In genomic region chr7:151244156-151244870, GRCh38 we compare ENCODE assay signal across 8 cellular contexts. TPM values are rescaled to one million over a fixed set of nuclear protein-coding genes. Genes with fewer than 3 reads are reported as not detected.
DNase-seq lines count a peak whose midpoint lies in the region; ATAC-seq and TF ChIP-seq lines count a peak whose summit lies in the region.

No MANE protein-coding gene starts in this region.

- H3K27me3 Mint-ChIP-seq in activated CD4-positive, alpha-beta memory T cell treated with anti-CD3 and anti-CD28 coated beads for 36 hours = peaks cover 27% of the 10 kb centered on the region
- peaks cover 16% of the 10 kb centered on the region for H3K27me3 Mint-ChIP-seq in endodermal cell (ENCODE audit: insufficient read depth)
- H3K27me3 Mint-ChIP-seq in naive thymus-derived CD8-positive, alpha-beta T cell = peaks cover 0 to 6% (median 0%) of the 10 kb centered on the region in 5 donors

- peaks cover 37% of the 10 kb centered on the region for H3K4me1 Mint-ChIP-seq in activated CD4-positive, alpha-beta memory T cell treated with anti-CD3 and anti-CD28 coated beads for 36 hours (ENCODE audit: low read depth)
- peaks cover 36% of the 10 kb centered on the region for H3K4me1 Mint-ChIP-seq in endodermal cell
- peaks cover 16 to 56% (median 45%) of the 10 kb centered on the region in 4 donors for H3K4me1 Mint-ChIP-seq in naive thymus-derived CD8-positive, alpha-beta T cell

- H3K27me3 ChIP-seq in cardiac muscle cell (no peaks in the 10 kb centered on the region), endodermal cell (ENCODE audit: control insufficient read depth, insufficient read depth, low read length, poor library complexity, severe bottlenecking) (no peaks in the 10 kb centered on the region)

- H3K4me3 Mint-ChIP-seq in activated CD4-positive, alpha-beta memory T cell treated with anti-CD3 and anti-CD28 coated beads for 36 hours = peak overlapping the region; percentile 38
- peak overlapping the region; percentile 40 for H3K4me3 Mint-ChIP-seq in endodermal cell
- H3K4me3 Mint-ChIP-seq in naive thymus-derived CD8-positive, alpha-beta T cell = peak overlapping the region; percentile 61 to 85 (median 78)

- H3K9me3 ChIP-seq in cardiac muscle cell (ENCODE audit: low read depth) = no peaks in the 10 kb centered on the region
- H3K9me3 ChIP-seq in endodermal cell (ENCODE audit: control insufficient read depth, low read length) = no peaks in the 10 kb centered on the region

- no peak overlapping the region for H3K27ac ChIP-seq in cardiac muscle cell
- no peak overlapping the region for H3K27ac ChIP-seq in endodermal cell (ENCODE audit: low read depth, low read length)

- intact Hi-C loops in cardiac septum (cut with DNase I) = loop anchor here (5.0 kb wide), 1 partner anchor 67 kb away; no protein-coding TSS in a partner anchor
- intact Hi-C loops in activated CD4-positive, alpha-beta memory T cell treated with anti-CD3 and anti-CD28 coated beads for 36 hours (cut with micrococcal nuclease) = loop anchor here (1.0 to 2.0 kb wide), 5 partner anchors 11 to 120 kb away; partner anchors contain the start of gene ABCF2

- TF ChIP-seq CTCF in cardiac muscle cell (IDR thresholded peaks at IDR 0.05; ENCODE audit: low read depth, low read length) (peak; percentile 95), endodermal cell (conservative IDR thresholded peaks at IDR 0.05) (peak; percentile 95)

- H3K27ac Mint-ChIP-seq in activated CD4-positive, alpha-beta memory T cell treated with anti-CD3 and anti-CD28 coated beads for 36 hours = no peak overlapping the region
- no peak overlapping the region for H3K27ac Mint-ChIP-seq in endodermal cell
- H3K27ac Mint-ChIP-seq in naive thymus-derived CD8-positive, alpha-beta T cell = peak overlapping the region in 3 of 10 donors; percentile 26 to 90 (median 74)

- peak overlapping the region; percentile 31 for H3K4me3 ChIP-seq in cardiac muscle cell
- no peak overlapping the region for H3K4me3 ChIP-seq in endodermal cell (ENCODE audit: low read length)

- H3K36me3 ChIP-seq in cardiac muscle cell (peaks cover 32% of the 10 kb centered on the region), endodermal cell (ENCODE audit: control insufficient read depth, insufficient read depth, low read length) (peaks cover 37% of the 10 kb centered on the region)

- POLR2A ChIA-PET in activated CD4-positive, alpha-beta memory T cell treated with anti-CD3 and anti-CD28 coated beads for 36 hours (lab: Charles Lee) = interaction anchor here (0.6 to 2.9 kb wide), 3 partner anchors 11 to 17 kb away, joined by 3 to 19 read pairs (median 3); partner anchors contain the start of genes ABCF2 and CHPF2
- POLR2A ChIA-PET in naive thymus-derived CD8-positive, alpha-beta T cell (lab: Charles Lee) = interaction anchor here (0.5 to 3.6 kb wide), 7 partner anchors 11 to 60 kb away, joined by 3 to 26 read pairs (median 4); partner anchors contain the start of genes ABCF2 and CHPF2

- CTCF ChIA-PET in activated CD4-positive, alpha-beta memory T cell treated with anti-CD3 and anti-CD28 coated beads for 36 hours (lab: Charles Lee) = interaction anchor here (0.6 to 3.8 kb wide), 38 partner anchors 8 to 186 kb away, joined by 3 to 62 read pairs (median 4); partner anchors contain the start of genes ABCF2, CHPF2, FASTK and NUB1

- ATAC-seq in naive thymus-derived CD8-positive, alpha-beta T cell = no peak
- ATAC-seq in HG03095 (IDR thresholded peaks at IDR 0.05; ENCODE audit: unreplicated experiment) (no peak), HG02763 (IDR thresholded peaks at IDR 0.05; ENCODE audit: unreplicated experiment) (no peak)

- H3K4me1 ChIP-seq in cardiac muscle cell (ENCODE audit: low read depth) = peaks cover 26% of the 10 kb centered on the region
- peaks cover 15% of the 10 kb centered on the region for H3K4me1 ChIP-seq in endodermal cell (ENCODE audit: control insufficient read depth, insufficient read depth, low read length)

- 55 to 59% methylated on average over 10 to 13 of the region's 13 CpGs for WGBS in endodermal cell (ENCODE audit: insufficient coverage in 1 of 2, insufficient read length in 1 of 2), 2 experiments

- no peaks in the 10 kb centered on the region for H3K9me3 Mint-ChIP-seq in activated CD4-positive, alpha-beta memory T cell treated with anti-CD3 and anti-CD28 coated beads for 36 hours
- H3K9me3 Mint-ChIP-seq in endodermal cell = no peaks in the 10 kb centered on the region
- no peaks in the 10 kb centered on the region for H3K9me3 Mint-ChIP-seq in naive thymus-derived CD8-positive, alpha-beta T cell

- H3K9ac ChIP-seq in endodermal cell (ENCODE audit: extremely low read depth, low read length, poor library complexity, severe bottlenecking) = no peak overlapping the region

- DNase-seq in cardiac muscle cell (ENCODE audit: low read depth in 1 of 2, low spot score in 1 of 2) = peak; percentile 64 to 66
- no peak for DNase-seq in cardiac septum (ENCODE audit: low spot score)
- peak; percentile 24 to 48 for DNase-seq in NCI-H1930 (lab: John Stamatoyannopoulos, UW)
- peak; percentile 78 for DNase-seq in activated CD4-positive, alpha-beta memory T cell treated with anti-CD3 and anti-CD28 coated beads for 36 hours
- peak; percentile 87 for DNase-seq in endodermal cell
- peak in 8 of 10 donors; percentile 16 to 65 (median 49) for DNase-seq in naive thymus-derived CD8-positive, alpha-beta T cell

- peaks cover 5% of the 10 kb centered on the region for H3K36me3 Mint-ChIP-seq in activated CD4-positive, alpha-beta memory T cell treated with anti-CD3 and anti-CD28 coated beads for 36 hours
- peaks cover 26% of the 10 kb centered on the region for H3K36me3 Mint-ChIP-seq in endodermal cell (ENCODE audit: low read depth)
- peaks cover 0 to 9% (median 0%) of the 10 kb centered on the region in 3 donors for H3K36me3 Mint-ChIP-seq in naive thymus-derived CD8-positive, alpha-beta T cell

RNA-seq across cellular contexts. Expression of gene SMARCD3, which starts 4.2 kb away (rescaled TPM):
- 180 and 191 TPM in 2 replicates for total RNA-seq in cardiac muscle cell
- 237 and 238 TPM in 2 replicates for polyA plus RNA-seq in cardiac muscle cell
- 112 TPM for total RNA-seq in cardiac septum
- total RNA-seq in activated CD4-positive, alpha-beta memory T cell treated with anti-CD3 and anti-CD28 coated beads for 36 hours = 1 to 10 TPM; 4.4 to 5.5 TPM
- 10 to 100 TPM; 40.0 to 43.5 TPM for total RNA-seq in endodermal cell
- polyA plus RNA-seq in endodermal cell (2013, experiment 1 of 2) = 46.1 TPM
- polyA plus RNA-seq in endodermal cell (2013, experiment 2 of 2) = 41.7 TPM
- 10 to 100 TPM in 1 of 2 experiments, 1 to 10 TPM in 1; 9.7 to 11.8 TPM for total RNA-seq in naive thymus-derived CD8-positive, alpha-beta T cell
- polyA plus RNA-seq in naive thymus-derived CD8-positive, alpha-beta T cell = 10 to 100 TPM in 2 of 3 donors, 1 to 10 TPM in 1; 9.8 to 18.6 (median 15.6) TPM

RNA-seq across cellular contexts. Expression of gene CHPF2, which starts 12.0 kb away (rescaled TPM):
- 37.0 and 45.5 TPM in 2 replicates for total RNA-seq in cardiac muscle cell
- polyA plus RNA-seq in cardiac muscle cell = 26.9 and 31.7 TPM in 2 replicates
- total RNA-seq in cardiac septum = 31.0 TPM
- 10 to 100 TPM; 33.6 to 34.2 TPM for total RNA-seq in activated CD4-positive, alpha-beta memory T cell treated with anti-CD3 and anti-CD28 coated beads for 36 hours
- total RNA-seq in endodermal cell = 10 to 100 TPM; 31.9 to 35.6 TPM
- polyA plus RNA-seq in endodermal cell (2013, experiment 1 of 2) = 23.1 TPM
- 19.4 TPM for polyA plus RNA-seq in endodermal cell (2013, experiment 2 of 2)
- 10 to 100 TPM; 47.8 to 48.6 TPM for total RNA-seq in naive thymus-derived CD8-positive, alpha-beta T cell
- polyA plus RNA-seq in naive thymus-derived CD8-positive, alpha-beta T cell = 10 to 100 TPM; 16.8 to 20.1 (median 17.6) TPM

RNA-seq across cellular contexts. Expression of gene ABCF2, which starts 17.3 kb away (rescaled TPM):
- total RNA-seq in cardiac muscle cell = 34.3 and 38.1 TPM in 2 replicates
- 32.7 and 32.9 TPM in 2 replicates for polyA plus RNA-seq in cardiac muscle cell
- total RNA-seq in cardiac septum = 28.8 TPM
- 10 to 100 TPM; 41.1 to 41.2 TPM for total RNA-seq in activated CD4-positive, alpha-beta memory T cell treated with anti-CD3 and anti-CD28 coated beads for 36 hours
- total RNA-seq in endodermal cell = 10 to 100 TPM; 43.3 to 48.9 TPM
- polyA plus RNA-seq in endodermal cell (2013, experiment 1 of 2) = 43.5 TPM
- polyA plus RNA-seq in endodermal cell (2013, experiment 2 of 2) = 37.8 TPM
- 10 to 100 TPM; 30.2 to 34.2 TPM for total RNA-seq in naive thymus-derived CD8-positive, alpha-beta T cell
- 10 to 100 TPM; 23.0 to 40.4 (median 31.6) TPM for polyA plus RNA-seq in naive thymus-derived CD8-positive, alpha-beta T cell

RNA-seq across cellular contexts. Expression of gene H2BK1, which starts 34.0 kb away (rescaled TPM):
- not detected in 2 replicates for total RNA-seq in cardiac muscle cell
- not detected in 2 replicates for polyA plus RNA-seq in cardiac muscle cell
- not detected for total RNA-seq in cardiac septum
- total RNA-seq in activated CD4-positive, alpha-beta memory T cell treated with anti-CD3 and anti-CD28 coated beads for 36 hours = not detected
- not detected for total RNA-seq in endodermal cell
- not detected for polyA plus RNA-seq in endodermal cell (2013, experiment 1 of 2)
- polyA plus RNA-seq in endodermal cell (2013, experiment 2 of 2) = not detected
- 1 to 10 TPM; 2.5 to 2.6 TPM for total RNA-seq in naive thymus-derived CD8-positive, alpha-beta T cell
- not detected for polyA plus RNA-seq in naive thymus-derived CD8-positive, alpha-beta T cell

RNA-seq across cellular contexts. Expression of gene ASB10, which starts 57.3 kb away (rescaled TPM):
- total RNA-seq in cardiac muscle cell (1.0 and 1.4 TPM in 2 replicates), cardiac septum (17.3 TPM), endodermal cell (not detected)
- 0.57 TPM in 1 of 2 replicates, not detected in the other for polyA plus RNA-seq in cardiac muscle cell
- total RNA-seq in activated CD4-positive, alpha-beta memory T cell treated with anti-CD3 and anti-CD28 coated beads for 36 hours = not detected
- not detected for polyA plus RNA-seq in endodermal cell (2013, experiment 1 of 2)
- not detected for polyA plus RNA-seq in endodermal cell (2013, experiment 2 of 2)
- not detected for total RNA-seq in naive thymus-derived CD8-positive, alpha-beta T cell
- not detected for polyA plus RNA-seq in naive thymus-derived CD8-positive, alpha-beta T cell
